ENCODE assay signal across 12 cellular contexts in genomic region chr11:70281114-70281729, GRCh38. TPM values are rescaled to one million over a fixed set of nuclear protein-coding genes. Genes with fewer than 3 reads are reported as not detected.
DNase-seq lines count a peak whose midpoint lies in the region; ATAC-seq, FAIRE-seq and TF ChIP-seq lines count a peak whose summit lies in the region.
"Had no signal": no experiment of that assay in that cellular context is flagged by ENCODE, and none has a peak within 500 bp of the region (broad histone marks: within the 10 kb centered on the region; RNA-seq: fewer than 3 reads in every experiment).

No MANE protein-coding gene starts in this region.

- H3K4me1 ChIP-seq in endothelial cell of umbilical vein (ENCODE audit: control insufficient read depth, extremely low read depth, insufficient read depth, low read length) (peaks cover 14% of the 10 kb centered on the region), mesendoderm (ENCODE audit: control insufficient read depth, low read depth, low read length) (no peaks in the 10 kb centered on the region), thymus (ENCODE audit: control insufficient read depth, insufficient read depth, low read length) (no peaks in the 10 kb centered on the region)

- H3K4me3 Mint-ChIP-seq in activated naive CD8-positive, alpha-beta T cell treated with anti-CD3 and anti-CD28 coated beads for 36 hours = no peak overlapping the region

- no TSS peak for BruUV-seq in endothelial cell of umbilical vein (replicated peaks; lab: Mats Ljungman, UMichigan)

- no peaks in the 10 kb centered on the region for H4K20me1 ChIP-seq in endothelial cell of umbilical vein (replicated peaks; ENCODE audit: control insufficient read depth, extremely low read depth, insufficient read depth, low read length)

- H2BK120ac ChIP-seq in mesendoderm (ENCODE audit: low read depth, low read length) = no peak overlapping the region

- DNase-seq in LHCN-M2 (ENCODE audit: low read depth) (peak; percentile 68), endothelial cell of umbilical vein (ENCODE audit: low read depth, low spot score) (peak; percentile 67), mesendoderm (peak; percentile 21), omental fat pad (ENCODE audit: low spot score) (no peak)
- no peak for DNase-seq in activated naive CD8-positive, alpha-beta T cell treated with anti-CD3 and anti-CD28 coated beads for 36 hours
- DNase-seq: activated CD4-positive, alpha-beta T cell treated with anti-CD3 and anti-CD28 coated beads for 48 hours; Calu3; NCI-H1436; NCI-H748 treated with DMSO at 0.1 percent for 48 hours had no signal

- POLR2A ChIA-PET in endothelial cell of umbilical vein (lab: Charles Lee) = no interaction called here

- H3K27me3 ChIP-seq in endothelial cell of umbilical vein (ENCODE audit: control insufficient read depth in 2 of 2, insufficient read depth in 2 of 2, low read length in 2 of 2) (no peaks in the 10 kb centered on the region), mesendoderm (ENCODE audit: insufficient read depth, low read length, poor library complexity) (no peaks in the 10 kb centered on the region), thymus (ENCODE audit: control insufficient read depth, insufficient read depth) (no peaks in the 10 kb centered on the region)

- intact Hi-C loops in endothelial cell of umbilical vein (cut with micrococcal nuclease) = loop anchor here (10.0 kb wide), 1 partner anchor 54 kb away; no protein-coding TSS in a partner anchor

- no peak for ATAC-seq in GM18909 (IDR thresholded peaks at IDR 0.05; ENCODE audit: poor library complexity, unreplicated experiment)
- no peak for ATAC-seq in omental fat pad (ENCODE audit: low FRiP score)

- dilution Hi-C loops in endothelial cell of umbilical vein (cut with MboI; ENCODE audit: extremely low pct_ligation_motif_present, low sequenced_read_pairs) = no loop called here

- H3K56ac ChIP-seq in mesendoderm (ENCODE audit: low read length) = no peak overlapping the region

- H3K79me1 ChIP-seq in mesendoderm (ENCODE audit: low read length) = peaks cover 19% of the 10 kb centered on the region

- peak overlapping the region; percentile 45 for H3K4me2 ChIP-seq in endothelial cell of umbilical vein (ENCODE audit: insufficient read depth, low read length)
- no peak overlapping the region for H3K4me2 ChIP-seq in mesendoderm (ENCODE audit: low read length)

- H4K8ac ChIP-seq in mesendoderm (ENCODE audit: low read depth, low read length) = no peak overlapping the region

- WGBS in mesendoderm (ENCODE audit: extremely low coverage, insufficient coverage, low lambda C conversion rate) = no CpG with 5 or more reads among the region's 7 CpGs
- 96% methylated on average over 7 of the region's 7 CpGs for WGBS in thymus

- no peak overlapping the region for H2BK15ac ChIP-seq in mesendoderm (replicated peaks; ENCODE audit: low read depth)

- peaks cover 7% of the 10 kb centered on the region for H3K4me1 Mint-ChIP-seq in activated naive CD8-positive, alpha-beta T cell treated with anti-CD3 and anti-CD28 coated beads for 36 hours

- no peak overlapping the region for H3K18ac ChIP-seq in mesendoderm (ENCODE audit: low read length)

- no peak overlapping the region for H2AFZ ChIP-seq in endothelial cell of umbilical vein (ENCODE audit: low read depth, low read length)

- no peaks in the 10 kb centered on the region for H3K27me3 Mint-ChIP-seq in activated naive CD8-positive, alpha-beta T cell treated with anti-CD3 and anti-CD28 coated beads for 36 hours

- CTCF ChIA-PET in endothelial cell of umbilical vein (lab: Charles Lee) = interaction anchor here (0.5 to 1.4 kb wide), 3 partner anchors 45 to 118 kb away, joined by 3 to 4 read pairs (median 3); no protein-coding TSS in a partner anchor

- H3K9me3 Mint-ChIP-seq in activated naive CD8-positive, alpha-beta T cell treated with anti-CD3 and anti-CD28 coated beads for 36 hours = no peaks in the 10 kb centered on the region

- no peaks in the 10 kb centered on the region for H3K9me1 ChIP-seq in endothelial cell of umbilical vein (replicated peaks; ENCODE audit: control insufficient read depth, extremely low read depth, insufficient read depth, low read length)

- H3K9me3 ChIP-seq in endothelial cell of umbilical vein (replicated peaks; ENCODE audit: control insufficient read depth, insufficient read depth, low read length) = no peaks in the 10 kb centered on the region
- H3K9me3 ChIP-seq in thymus (ENCODE audit: control insufficient read depth) = no peaks in the 10 kb centered on the region

- H2AK5ac ChIP-seq in mesendoderm (ENCODE audit: low read length) = no peak overlapping the region

- H3K36me3 ChIP-seq in endothelial cell of umbilical vein (ENCODE audit: control insufficient read depth in 2 of 2, extremely low read depth in 1 of 2, insufficient read depth in 2 of 2, low read length in 2 of 2) = peaks cover 5 to 6% of the 10 kb centered on the region in 2 experiments
- H3K36me3 ChIP-seq in mesendoderm (ENCODE audit: control insufficient read depth, insufficient read depth, low read length) = peaks cover 13% of the 10 kb centered on the region
- peaks cover 32% of the 10 kb centered on the region for H3K36me3 ChIP-seq in thymus (ENCODE audit: control insufficient read depth, insufficient read depth)

- TF ChIP-seq POLR2A in endothelial cell of umbilical vein (IDR thresholded peaks at IDR 0.05; ENCODE audit: low read depth, low read length) = no peak

- H3K23ac ChIP-seq in mesendoderm (ENCODE audit: low read length) = no peak overlapping the region

- H3K27ac ChIP-seq in endothelial cell of umbilical vein (ENCODE audit: insufficient read depth, low read depth, low read length) (peak overlapping the region; percentile 45), mesendoderm (ENCODE audit: low read depth, low read length) (no peak overlapping the region), thymus (ENCODE audit: low read depth) (peak overlapping the region; percentile 62)

- H3K4me3 ChIP-seq in endothelial cell of umbilical vein (replicated peaks in 1 of 3; ENCODE audit: insufficient read depth in 1 of 3, low read depth in 1 of 3, low read length in 3 of 3) (no peak overlapping the region), mesendoderm (ENCODE audit: low read length) (no peak overlapping the region), thymus (ENCODE audit: low read length) (no peak overlapping the region)
- H3K4me3 ChIP-seq: coronary artery had no signal

- H3K36me3 Mint-ChIP-seq in activated naive CD8-positive, alpha-beta T cell treated with anti-CD3 and anti-CD28 coated beads for 36 hours = peaks cover 20% of the 10 kb centered on the region

- peaks cover 46% of the 10 kb centered on the region for H3K79me2 ChIP-seq in endothelial cell of umbilical vein (ENCODE audit: control insufficient read depth, insufficient read depth, low read length)
- H3K79me2 ChIP-seq in mesendoderm (ENCODE audit: control insufficient read depth, insufficient read depth, low read length) = peaks cover 32% of the 10 kb centered on the region

- H4K5ac ChIP-seq in mesendoderm (ENCODE audit: low read length) = no peak overlapping the region

- no peak overlapping the region for H2BK5ac ChIP-seq in mesendoderm (ENCODE audit: low read length)

- no peak overlapping the region for H3K27ac Mint-ChIP-seq in activated naive CD8-positive, alpha-beta T cell treated with anti-CD3 and anti-CD28 coated beads for 36 hours

- H3K9ac ChIP-seq in endothelial cell of umbilical vein (replicated peaks; ENCODE audit: extremely low read depth, insufficient read depth, low read length) = no peak overlapping the region
- no peak overlapping the region for H3K9ac ChIP-seq in mesendoderm (ENCODE audit: low read length)

- peak; percentile 85 for FAIRE-seq in endothelial cell of umbilical vein (lab: Jason Lieb, UNC)

- H3K4ac ChIP-seq in mesendoderm (ENCODE audit: low read depth, low read length) = no peak overlapping the region

- TF ChIP-seq CTCF in endothelial cell of umbilical vein (IDR thresholded peaks at IDR 0.05; ENCODE audit: extremely low read depth in 1 of 2, insufficient read depth in 1 of 2, low read depth in 1 of 2, low read length in 2 of 2) (no peak), omental fat pad (IDR thresholded peaks at IDR 0.05) (no peak)

TF ChIP-seq in endothelial cell of umbilical vein, 7 proteins besides CTCF, POLR2A, EP300 and RAD21:
- no peak for TF ChIP-seq MYC (IDR thresholded peaks at IDR 0.05; ENCODE audit: low read depth, low read length)
- no peak for TF ChIP-seq MAX (IDR thresholded peaks at IDR 0.05; ENCODE audit: insufficient read depth, insufficient read length)
- no peak for TF ChIP-seq FOS (IDR thresholded peaks at IDR 0.05; ENCODE audit: borderline replicate concordance, insufficient read depth, low read length)
- TF ChIP-seq GATA2 (IDR thresholded peaks at IDR 0.05; ENCODE audit: insufficient read depth, insufficient read length, low read depth, low read length) = no peak
- TF ChIP-seq POLR2AphosphoS5 (IDR thresholded peaks at IDR 0.05; ENCODE audit: insufficient read depth, low read depth, low read length) = no peak
- TF ChIP-seq EZH2 (IDR thresholded peaks at IDR 0.05; ENCODE audit: borderline replicate concordance, low read depth, low read length, severe bottlenecking) = no peak
- no peak for TF ChIP-seq JUN (IDR thresholded peaks at IDR 0.05; ENCODE audit: borderline replicate concordance, insufficient read depth, insufficient read length, low read depth)
TF ChIP-seq in endothelial cell of umbilical vein: peak in this region for 0.

RNA-seq across cellular contexts. Expression of gene PPFIA1, which starts 10.7 kb away (rescaled TPM):
- total RNA-seq in LHCN-M2 (2014; rRNA removed) (41.4 and 45.1 TPM in 2 replicates), endothelial cell of umbilical vein (60.7 and 60.9 TPM in 2 replicates), omental fat pad (100 to 1,000 TPM in 1 of 4 donors, 10 to 100 TPM in 3; 58.3 to 119 (median 84.7) TPM)
- polyA plus RNA-seq in LHCN-M2 (2012) = 22.9 TPM
- polyA plus RNA-seq in endothelial cell of umbilical vein (44.3 and 49.9 TPM in 2 replicates), thymus (23.3 TPM)
- 37.0 and 38.1 TPM in 2 replicates for polyA plus RNA-seq in endothelial cell of umbilical vein (2011; cell fraction: cytosol; rRNA removed)
- 219 and 240 TPM in 2 replicates for polyA plus RNA-seq in endothelial cell of umbilical vein (2011; cell fraction: nucleus; rRNA removed)
- 31.2 and 34.2 TPM in 2 replicates for polyA plus RNA-seq in endothelial cell of umbilical vein (2012)
- 126 and 153 TPM in 2 replicates for polyA minus RNA-seq in endothelial cell of umbilical vein
- 86.1 TPM for polyA minus RNA-seq in endothelial cell of umbilical vein (2011; cell fraction: cytosol; rRNA and poly(A)+ RNA removed)
- 107 and 120 TPM in 2 replicates for polyA minus RNA-seq in endothelial cell of umbilical vein (2011; cell fraction: nucleus; rRNA and poly(A)+ RNA removed)
- polyA plus RNA-seq in mesendoderm (2013, experiment 1 of 2) = 43.8 TPM
- polyA plus RNA-seq in mesendoderm (2013, experiment 2 of 2) = 45.8 TPM
- total RNA-seq in activated naive CD8-positive, alpha-beta T cell treated with anti-CD3 and anti-CD28 coated beads for 36 hours = 10 to 100 TPM; 29.5 to 30.9 TPM

Comparison
In these comparisons a context has a peak if more than half of its experiments do, and no peak if none do; other contexts are left out.
1. DNase-seq: peak in LHCN-M2 (single experiment), endothelial cell of umbilical vein (single experiment) and mesendoderm (single experiment); none in activated naive CD8-positive, alpha-beta T cell treated with anti-CD3 and anti-CD28 coated beads for 36 hours (single experiment) and omental fat pad (single experiment).